In the genomic region with DNA sequence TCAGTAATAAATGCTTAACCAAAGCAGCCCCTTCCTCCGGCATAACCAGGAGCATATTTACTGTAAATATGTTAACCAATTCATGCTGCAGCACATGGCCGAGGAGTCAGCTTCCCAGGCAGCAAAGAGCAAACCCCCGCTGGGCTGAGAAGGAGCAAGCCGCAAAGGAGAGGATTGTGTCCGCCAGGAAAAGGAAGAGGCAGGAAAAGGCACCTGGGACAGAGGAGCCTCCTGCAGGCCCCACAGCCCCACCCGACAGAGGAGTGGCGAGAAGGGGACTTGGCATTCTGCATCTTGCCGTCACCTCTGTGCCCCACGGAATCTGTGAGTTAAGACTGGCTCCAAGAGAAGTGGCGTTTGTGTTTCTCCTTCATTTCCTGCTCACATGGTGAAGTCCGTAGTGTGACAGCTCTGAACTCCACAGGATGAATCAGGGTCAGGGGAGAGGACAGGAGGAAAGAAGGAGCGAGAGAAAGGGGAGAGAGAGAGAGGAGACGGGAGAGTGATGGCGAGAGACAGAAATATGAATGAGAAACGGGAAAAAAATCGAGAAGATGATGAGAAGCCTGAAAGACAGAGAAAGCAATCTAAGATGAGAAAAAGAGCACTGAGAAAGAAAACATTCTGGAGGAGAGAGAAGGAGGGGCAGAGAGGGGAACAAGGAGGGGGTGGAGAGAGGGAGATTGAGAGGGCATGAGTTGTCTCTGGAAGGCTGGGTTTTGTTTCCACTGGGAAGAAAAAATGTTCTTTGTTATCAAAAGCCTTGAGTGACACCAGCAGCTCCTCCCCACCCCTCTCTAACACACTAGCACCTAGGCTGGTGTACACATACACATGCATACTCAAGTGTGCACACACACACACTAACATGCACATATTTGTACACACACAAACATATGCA, we compare ENCODE assay signal across 24 cellular contexts.
DNase-seq lines count a peak whose midpoint lies in the region; ATAC-seq, FAIRE-seq and TF ChIP-seq lines count a peak whose summit lies in the region.
"Had no signal": no experiment of that assay in that cellular context is flagged by ENCODE, and none has a peak within 500 bp of the region (broad histone marks: within the 10 kb centered on the region; RNA-seq: fewer than 3 reads in every experiment).

No MANE protein-coding gene starts in this region.

- CTCF ChIA-PET in endothelial cell of umbilical vein (lab: Charles Lee), result no interaction called here

- no peak overlapping the region for H3K4me3 Mint-ChIP-seq in nephron progenitor cell
- no peak overlapping the region for H3K4me3 Mint-ChIP-seq in T-helper 17 cell
- H3K4me3 Mint-ChIP-seq: activated T-cell treated with anti-CD3 and anti-CD28 coated beads, Interleukin-2, amount 50 U/mL, for 72 hours; CD4-positive, alpha-beta memory T cell; neural crest cell; stimulated activated naive B cell treated with anti-CD40 and anti-IgM and Interleukin-4, amounts not matched to agents 10 μg/mL and 1 μg/mL and 100 μg/mL, for 72 hours; T-helper 1 cell treated with Interleukin-12 subunit alpha and Interleukin-12 subunit beta and Interleukin-4 antibody, amounts not matched to agents 30 μg/mL and 1 μg/mL, for 36 hours; type B pancreatic cell had no signal

- peak overlapping the region; percentile 41 for H2AFZ ChIP-seq in endothelial cell of umbilical vein (ENCODE audit: low read depth, low read length)

- no peaks in the 10 kb centered on the region for H3K9me1 ChIP-seq in endothelial cell of umbilical vein (replicated peaks; ENCODE audit: control insufficient read depth, extremely low read depth, insufficient read depth, low read length)

- peaks cover 15% of the 10 kb centered on the region for H3K9me3 Mint-ChIP-seq in nephron progenitor cell
- H3K9me3 Mint-ChIP-seq: neural crest cell had no signal

- H3K36me3 ChIP-seq in endothelial cell of umbilical vein (ENCODE audit: control insufficient read depth in 2 of 2, extremely low read depth in 1 of 2, insufficient read depth in 2 of 2, low read length in 2 of 2), result no peaks in the 10 kb centered on the region
- H3K36me3 ChIP-seq: esophagus muscularis mucosa, HAP-1, right atrium auricular region had no signal

- peaks cover 50% of the 10 kb centered on the region for H3K27me3 Mint-ChIP-seq in nephron progenitor cell (ENCODE audit: low read depth, poor library complexity)
- peaks cover 10% of the 10 kb centered on the region for H3K27me3 Mint-ChIP-seq in T-helper 17 cell

- BruUV-seq in endothelial cell of umbilical vein (replicated peaks; lab: Mats Ljungman, UMichigan), result no TSS peak

- FAIRE-seq in RCC 7860 (lab: Jason Lieb, UNC), result no peak
- peak; percentile 21 for FAIRE-seq in endothelial cell of umbilical vein (lab: Jason Lieb, UNC)
- FAIRE-seq: GM19239 had no signal

- peaks cover 4% of the 10 kb centered on the region for H3K36me3 Mint-ChIP-seq in nephron progenitor cell (ENCODE audit: low read depth)
- no peaks in the 10 kb centered on the region for H3K36me3 Mint-ChIP-seq in T-helper 17 cell (ENCODE audit: low read depth)
- H3K36me3 Mint-ChIP-seq: CD4-positive, alpha-beta memory T cell; stimulated activated naive B cell treated with anti-CD40 and anti-IgM and Interleukin-4, amounts not matched to agents 10 μg/mL and 1 μg/mL and 100 μg/mL, for 72 hours; type B pancreatic cell had no signal

- no peak overlapping the region for H3K4me3 ChIP-seq in endothelial cell of umbilical vein (replicated peaks in 1 of 3; ENCODE audit: insufficient read depth in 1 of 3, low read depth in 1 of 3, low read length in 3 of 3)
- H3K4me3 ChIP-seq: esophagus muscularis mucosa, HAP-1, right atrium auricular region had no signal

- H3K4me2 ChIP-seq in endothelial cell of umbilical vein (ENCODE audit: insufficient read depth, low read length), result no peak overlapping the region

- no peaks in the 10 kb centered on the region for H3K79me2 ChIP-seq in endothelial cell of umbilical vein (ENCODE audit: control insufficient read depth, insufficient read depth, low read length)

- no peaks in the 10 kb centered on the region for H3K27me3 ChIP-seq in endothelial cell of umbilical vein (ENCODE audit: control insufficient read depth in 2 of 2, insufficient read depth in 2 of 2, low read length in 2 of 2)
- H3K27me3 ChIP-seq: esophagus muscularis mucosa, right atrium auricular region had no signal

- dilution Hi-C loops in endothelial cell of umbilical vein (cut with MboI; ENCODE audit: extremely low pct_ligation_motif_present, low sequenced_read_pairs), result no loop called here

- ATAC-seq in T-helper 17 cell, result no peak
- ATAC-seq: activated naive CD4-positive, alpha-beta T cell treated with anti-CD3 and anti-CD28 coated beads, Interleukin-2, amount 50 U/mL, for 72 hours; activated T-cell treated with anti-CD3 and anti-CD28 coated beads, Interleukin-2, amount 50 U/mL, for 72 hours; stimulated activated naive B cell treated with anti-CD40 and anti-IgM and Interleukin-4, amounts not matched to agents 10 μg/mL and 1 μg/mL and 100 μg/mL, for 72 hours had no signal

- H3K9me3 ChIP-seq in endothelial cell of umbilical vein (replicated peaks; ENCODE audit: control insufficient read depth, insufficient read depth, low read length) (no peaks in the 10 kb centered on the region), T-helper 17 cell (ENCODE audit: control insufficient read depth, low read length, poor library complexity, severe bottlenecking) (no peaks in the 10 kb centered on the region)
- H3K9me3 ChIP-seq: right atrium auricular region had no signal

- TF ChIP-seq POLR2A in endothelial cell of umbilical vein (IDR thresholded peaks at IDR 0.05; ENCODE audit: low read depth, low read length), result no peak

- no peak overlapping the region for H3K27ac ChIP-seq in endothelial cell of umbilical vein (ENCODE audit: insufficient read depth, low read depth, low read length)
- H3K27ac ChIP-seq in substantia nigra (ENCODE audit: low read depth, low read length, poor library complexity, severe bottlenecking), result no peak overlapping the region
- H3K27ac ChIP-seq: esophagus muscularis mucosa, right atrium auricular region had no signal

- peaks cover 15% of the 10 kb centered on the region for H3K4me1 Mint-ChIP-seq in nephron progenitor cell
- no peaks in the 10 kb centered on the region for H3K4me1 Mint-ChIP-seq in T-helper 17 cell
- H3K4me1 Mint-ChIP-seq: stimulated activated naive B cell treated with anti-CD40 and anti-IgM and Interleukin-4, amounts not matched to agents 10 μg/mL and 1 μg/mL and 100 μg/mL, for 72 hours had no signal

- H3K27ac Mint-ChIP-seq in nephron progenitor cell, result no peak overlapping the region
- no peak overlapping the region for H3K27ac Mint-ChIP-seq in T-helper 17 cell
- H3K27ac Mint-ChIP-seq: activated naive CD4-positive, alpha-beta T cell treated with anti-CD3 and anti-CD28 coated beads, Interleukin-2, amount 50 U/mL, for 72 hours; activated T-cell treated with anti-CD3 and anti-CD28 coated beads, Interleukin-2, amount 50 U/mL, for 72 hours; CD4-positive, alpha-beta memory T cell; stimulated activated naive B cell treated with anti-CD40 and anti-IgM and Interleukin-4, amounts not matched to agents 10 μg/mL and 1 μg/mL and 100 μg/mL, for 72 hours; T-helper 1 cell treated with Interleukin-12 subunit alpha and Interleukin-12 subunit beta and Interleukin-4 antibody, amounts not matched to agents 30 μg/mL and 1 μg/mL, for 36 hours; type B pancreatic cell had no signal

- DNase-seq in COR-L47 (lab: John Stamatoyannopoulos, UW), result peak; percentile 19
- peak; percentile 48 for DNase-seq in RCC 7860 (ENCODE audit: low spot score)
- DNase-seq in endothelial cell of umbilical vein (ENCODE audit: low read depth, low spot score), result no peak
- peak; percentile 25 for DNase-seq in nephron progenitor cell
- no peak for DNase-seq in substantia nigra (lab: John Stamatoyannopoulos, UW)
- no peak for DNase-seq in NCI-H1436 (lab: John Stamatoyannopoulos, UW)
- no peak for DNase-seq in superior temporal gyrus (ENCODE audit: extremely low spot score)
- DNase-seq in T-helper 17 cell, result no peak
- DNase-seq: activated T-cell treated with anti-CD3 and anti-CD28 coated beads, Interleukin-2, amount 50 U/mL, for 72 hours; CD4-positive, alpha-beta memory T cell; DMS79; NCI-H2081 treated with DMSO at 0.1 percent for 48 hours; NCI-H526; SHP77 treated with DMSO at 0.1 percent for 48 hours; stimulated activated CD4-positive, alpha-beta T cell treated with anti-CD3 and anti-CD28 coated beads, Interleukin-15, amount 100 ng/mL, for 24 hours; stimulated activated naive B cell treated with anti-CD40 and anti-IgM and Interleukin-4, amounts not matched to agents 10 μg/mL and 1 μg/mL and 100 μg/mL, for 72 hours had no signal

- intact Hi-C loops in endothelial cell of umbilical vein (cut with micrococcal nuclease), result no loop called here

- POLR2A ChIA-PET in endothelial cell of umbilical vein (lab: Charles Lee), result no interaction called here

- no peaks in the 10 kb centered on the region for H4K20me1 ChIP-seq in endothelial cell of umbilical vein (replicated peaks; ENCODE audit: control insufficient read depth, extremely low read depth, insufficient read depth, low read length)

- TF ChIP-seq CTCF in endothelial cell of umbilical vein (IDR thresholded peaks at IDR 0.05; ENCODE audit: extremely low read depth in 1 of 2, insufficient read depth in 1 of 2, low read depth in 1 of 2, low read length in 2 of 2) (no peak), nephron progenitor cell (IDR thresholded peaks at IDR 0.05) (no peak)

- no peak overlapping the region for H3K9ac ChIP-seq in endothelial cell of umbilical vein (replicated peaks; ENCODE audit: extremely low read depth, insufficient read depth, low read length)

- peaks cover 6% of the 10 kb centered on the region for H3K4me1 ChIP-seq in endothelial cell of umbilical vein (ENCODE audit: control insufficient read depth, extremely low read depth, insufficient read depth, low read length)
- H3K4me1 ChIP-seq: HAP-1 had no signal

TF ChIP-seq in endothelial cell of umbilical vein, 7 proteins besides CTCF, POLR2A, EP300 and RAD21:
- no peak for TF ChIP-seq GATA2 (IDR thresholded peaks at IDR 0.05; ENCODE audit: insufficient read depth, insufficient read length, low read depth, low read length)
- peak; percentile 24 for TF ChIP-seq EZH2 (IDR thresholded peaks at IDR 0.05; ENCODE audit: borderline replicate concordance, low read depth, low read length, severe bottlenecking)
- no peak for TF ChIP-seq MAX (IDR thresholded peaks at IDR 0.05; ENCODE audit: insufficient read depth, insufficient read length)
- no peak for TF ChIP-seq JUN (IDR thresholded peaks at IDR 0.05; ENCODE audit: borderline replicate concordance, insufficient read depth, insufficient read length, low read depth)
TF ChIP-seq in endothelial cell of umbilical vein: peak in this region for 1.

Comparison
In these comparisons a context has a peak if more than half of its experiments do, and no peak if none do; other contexts are left out.
1. DNase-seq: peak in COR-L47 (single experiment), RCC 7860 (single experiment) and nephron progenitor cell (single experiment); none in endothelial cell of umbilical vein (single experiment), substantia nigra (0 of 49), NCI-H1436 (single experiment), superior temporal gyrus (single experiment) and T-helper 17 cell (0 of 3).